10 cellular contexts compared by ENCODE assay signal in the genomic region with DNA sequence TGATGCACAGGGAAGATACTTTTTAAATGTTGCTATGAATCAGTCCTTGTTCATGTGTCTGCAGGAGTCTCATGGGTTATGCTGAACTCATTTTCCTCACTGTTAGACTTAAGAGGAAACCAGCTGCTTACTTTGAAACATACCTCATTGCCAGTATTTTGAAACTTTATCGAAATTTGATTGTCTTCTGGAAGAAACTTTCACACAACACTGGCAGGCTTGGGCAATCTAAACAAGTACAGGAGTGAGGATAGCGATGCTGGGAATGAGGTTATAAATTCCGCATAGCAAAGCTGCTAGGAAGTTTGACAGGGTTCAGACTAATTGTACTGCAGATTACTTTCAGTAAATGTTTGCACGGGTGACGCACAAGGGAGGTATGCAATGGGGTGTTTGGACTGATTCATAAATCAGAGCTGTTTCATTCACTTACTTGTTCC.
DNase-seq lines count a peak whose midpoint lies in the region; ATAC-seq, FAIRE-seq and TF ChIP-seq lines count a peak whose summit lies in the region.
"Had no signal": no experiment of that assay in that cellular context is flagged by ENCODE, and none has a peak within 500 bp of the region (broad histone marks: within the 10 kb centered on the region; RNA-seq: fewer than 3 reads in every experiment).

No MANE protein-coding gene starts in this region.

- H3K27ac ChIP-seq in right atrium auricular region (peak overlapping the region in 1 of 2 donors; percentile 61), endothelial cell of umbilical vein (ENCODE audit: insufficient read depth, low read depth, low read length) (peak overlapping the region; percentile 70)
- H3K27ac ChIP-seq: BLaER1, right lobe of liver had no signal

- H3K9ac ChIP-seq in endothelial cell of umbilical vein (replicated peaks; ENCODE audit: extremely low read depth, insufficient read depth, low read length), result peak overlapping the region; percentile 29
- H3K9ac ChIP-seq: BLaER1 had no signal

- peak; percentile 84 for ATAC-seq in Right ventricle myocardium superior (ENCODE audit: poor library complexity)
- ATAC-seq in mucosa of descending colon, result peak; percentile 97
- no peak for ATAC-seq in HG02763 (IDR thresholded peaks at IDR 0.05; ENCODE audit: unreplicated experiment)
- no peak for ATAC-seq in HG02938 (IDR thresholded peaks at IDR 0.05; ENCODE audit: unreplicated experiment)

- FAIRE-seq in endothelial cell of umbilical vein (lab: Jason Lieb, UNC), result peak; percentile 87

- H3K4me3 ChIP-seq in right atrium auricular region (no peak overlapping the region), endothelial cell of umbilical vein (replicated peaks in 1 of 3; ENCODE audit: insufficient read depth in 1 of 3, low read depth in 1 of 3, low read length in 3 of 3) (no peak overlapping the region), mucosa of descending colon (no peak overlapping the region), BE2C (ENCODE audit: low read depth, low read length) (no peak overlapping the region)
- H3K4me3 ChIP-seq: BLaER1, right lobe of liver had no signal

- H3K9me1 ChIP-seq in endothelial cell of umbilical vein (replicated peaks; ENCODE audit: control insufficient read depth, extremely low read depth, insufficient read depth, low read length), result no peaks in the 10 kb centered on the region

- no peaks in the 10 kb centered on the region for H4K20me1 ChIP-seq in endothelial cell of umbilical vein (replicated peaks; ENCODE audit: control insufficient read depth, extremely low read depth, insufficient read depth, low read length)
- H4K20me1 ChIP-seq: BLaER1 had no signal

- POLR2A ChIA-PET in endothelial cell of umbilical vein (lab: Charles Lee), result no interaction called here

- no peaks in the 10 kb centered on the region for H3K27me3 ChIP-seq in right atrium auricular region
- H3K27me3 ChIP-seq in endothelial cell of umbilical vein (ENCODE audit: control insufficient read depth in 2 of 2, insufficient read depth in 2 of 2, low read length in 2 of 2), result no peaks in the 10 kb centered on the region
- no peaks in the 10 kb centered on the region for H3K27me3 ChIP-seq in BE2C
- H3K27me3 ChIP-seq: BLaER1, right lobe of liver had no signal

- H3K9me3 ChIP-seq in right atrium auricular region (no peaks in the 10 kb centered on the region), endothelial cell of umbilical vein (replicated peaks; ENCODE audit: control insufficient read depth, insufficient read depth, low read length) (no peaks in the 10 kb centered on the region), mucosa of descending colon (no peaks in the 10 kb centered on the region), BE2C (no peaks in the 10 kb centered on the region)
- H3K9me3 ChIP-seq: BLaER1, right lobe of liver had no signal

- no TSS peak for BruUV-seq in endothelial cell of umbilical vein (replicated peaks; lab: Mats Ljungman, UMichigan)

- CTCF ChIA-PET in endothelial cell of umbilical vein (lab: Charles Lee), result interaction anchor here (0.9 to 1.4 kb wide), 9 partner anchors 9 to 184 kb away, joined by 3 to 9 read pairs (median 4); no protein-coding TSS in a partner anchor

- dilution Hi-C loops in endothelial cell of umbilical vein (cut with MboI; ENCODE audit: extremely low pct_ligation_motif_present, low sequenced_read_pairs), result no loop called here

- no peaks in the 10 kb centered on the region for H3K79me2 ChIP-seq in endothelial cell of umbilical vein (ENCODE audit: control insufficient read depth, insufficient read depth, low read length)

- H3K4me2 ChIP-seq in endothelial cell of umbilical vein (ENCODE audit: insufficient read depth, low read length), result peak overlapping the region; percentile 76
- H3K4me2 ChIP-seq: BLaER1 had no signal

- intact Hi-C loops in Right ventricle myocardium superior (cut with DNase I), result no loop called here
- intact Hi-C loops in endothelial cell of umbilical vein (cut with micrococcal nuclease), result loop anchor here (1.0 kb wide), 1 partner anchor 32 kb away; no protein-coding TSS in a partner anchor
- intact Hi-C loops in mucosa of descending colon (cut with DNase I, micrococcal nuclease), result no loop called here

- peak overlapping the region; percentile 66 for H2AFZ ChIP-seq in endothelial cell of umbilical vein (ENCODE audit: low read depth, low read length)

- H3K36me3 ChIP-seq in right atrium auricular region (no peaks in the 10 kb centered on the region), endothelial cell of umbilical vein (ENCODE audit: control insufficient read depth in 2 of 2, extremely low read depth in 1 of 2, insufficient read depth in 2 of 2, low read length in 2 of 2) (no peaks in the 10 kb centered on the region), mucosa of descending colon (ENCODE audit: low read depth) (no peaks in the 10 kb centered on the region), BE2C (no peaks in the 10 kb centered on the region)
- H3K36me3 ChIP-seq: BLaER1, right lobe of liver had no signal

- TF ChIP-seq CTCF in right atrium auricular region (IDR thresholded peaks at IDR 0.05) (no peak), endothelial cell of umbilical vein (IDR thresholded peaks at IDR 0.05; ENCODE audit: extremely low read depth in 1 of 2, insufficient read depth in 1 of 2, low read depth in 1 of 2, low read length in 2 of 2) (no peak), mucosa of descending colon (IDR thresholded peaks at IDR 0.05) (no peak), BE2C (IDR thresholded peaks at IDR 0.05; ENCODE audit: low read depth, low read length) (no peak)

- H3K4me1 ChIP-seq in right atrium auricular region, result peaks cover 0 to 21% of the 10 kb centered on the region in 2 donors
- H3K4me1 ChIP-seq in endothelial cell of umbilical vein (ENCODE audit: control insufficient read depth, extremely low read depth, insufficient read depth, low read length), result peaks cover 19% of the 10 kb centered on the region
- no peaks in the 10 kb centered on the region for H3K4me1 ChIP-seq in mucosa of descending colon (ENCODE audit: low read depth)
- H3K4me1 ChIP-seq in BE2C, result no peaks in the 10 kb centered on the region; the same call in 1 of the 2 replicates
- H3K4me1 ChIP-seq: BLaER1, right lobe of liver had no signal

- DNase-seq in Right ventricle myocardium superior, result no peak
- no peak for DNase-seq in right atrium auricular region (ENCODE audit: low spot score)
- DNase-seq in endothelial cell of umbilical vein (ENCODE audit: low read depth, low spot score), result peak; percentile 87
- DNase-seq in mucosa of descending colon, result peak in 1 of 3 donors; percentile 53
- DNase-seq in BE2C, result no peak
- DNase-seq in COLO829 (ENCODE audit: low spot score), result no peak
- DNase-seq: right lobe of liver had no signal

- TF ChIP-seq POLR2A in endothelial cell of umbilical vein (IDR thresholded peaks at IDR 0.05; ENCODE audit: low read depth, low read length), result no peak

TF ChIP-seq in endothelial cell of umbilical vein, 7 proteins besides CTCF, POLR2A, EP300 and RAD21:
- TF ChIP-seq MAX (IDR thresholded peaks at IDR 0.05; ENCODE audit: insufficient read depth, insufficient read length) (no peak), JUN (IDR thresholded peaks at IDR 0.05; ENCODE audit: borderline replicate concordance, insufficient read depth, insufficient read length, low read depth) (peak; percentile 53), EZH2 (IDR thresholded peaks at IDR 0.05; ENCODE audit: borderline replicate concordance, low read depth, low read length, severe bottlenecking) (no peak), GATA2 (IDR thresholded peaks at IDR 0.05; ENCODE audit: insufficient read depth, insufficient read length, low read depth, low read length) (peak; percentile 25), MYC (IDR thresholded peaks at IDR 0.05; ENCODE audit: low read depth, low read length) (no peak), FOS (IDR thresholded peaks at IDR 0.05; ENCODE audit: borderline replicate concordance, insufficient read depth, low read length) (peak; percentile 73), POLR2AphosphoS5 (IDR thresholded peaks at IDR 0.05; ENCODE audit: insufficient read depth, low read depth, low read length) (peak; percentile 27)

Comparison
In these comparisons a context has a peak if more than half of its experiments do, and no peak if none do; other contexts are left out.
1. ATAC-seq: peak in Right ventricle myocardium superior (single experiment) and mucosa of descending colon (single experiment); none in HG02763 (single experiment) and HG02938 (single experiment).